13 cellular contexts compared by ENCODE assay signal in genomic region chr20:24489193-24489592, GRCh38. TPM values are rescaled to one million over a fixed set of nuclear protein-coding genes. Genes with fewer than 3 reads are reported as not detected.
DNase-seq lines count a peak whose midpoint lies in the region; ATAC-seq and TF ChIP-seq lines count a peak whose summit lies in the region.
"Had no signal": no experiment of that assay in that cellular context is flagged by ENCODE, and none has a peak within 500 bp of the region (broad histone marks: within the 10 kb centered on the region; RNA-seq: fewer than 3 reads in every experiment).

No MANE protein-coding gene starts in this region.

- H2BK120ac ChIP-seq in H9 (ENCODE audit: low read depth, low read length, poor library complexity, severe bottlenecking) (no peak overlapping the region), IMR-90 (ENCODE audit: low read depth, low read length) (no peak overlapping the region)

- H3K4me3 ChIP-seq in IMR-90 (ENCODE audit: insufficient read depth, low read depth, low read length) = no peak overlapping the region
- H3K4me3 ChIP-seq in dorsolateral prefrontal cortex = no peak overlapping the region
- no peak overlapping the region for H3K4me3 ChIP-seq in stomach
- H3K4me3 ChIP-seq: BLaER1 treated with 17β-estradiol and CSF1 and Interleukin-3, amounts not matched to agents 10 nM and 100 nM had no signal

- POLR2A ChIA-PET in IMR-90 (lab: Charles Lee; ENCODE audit: unreplicated experiment) = no interaction called here

- ATAC-seq in IMR-90 (ENCODE audit: low read depth) = no peak
- no peak for ATAC-seq in HG03196 (IDR thresholded peaks at IDR 0.05; ENCODE audit: unreplicated experiment)

- TF ChIP-seq CTCF in H9 (conservative IDR thresholded peaks at IDR 0.05) = no peak
- no peak for TF ChIP-seq CTCF in IMR-90 (conservative IDR thresholded peaks at IDR 0.05; ENCODE audit: low read depth, low read length)
- TF ChIP-seq CTCF in dorsolateral prefrontal cortex (IDR thresholded peaks at IDR 0.05 in 54 of 56, conservative IDR thresholded peaks at IDR 0.05 in 2 of 56; ENCODE audit: low read depth in 1 of 56, partially characterized antibody in 56 of 56) = no peak
- TF ChIP-seq CTCF in stomach (IDR thresholded peaks at IDR 0.05) = no peak

- no CpG with 5 or more reads among the region's 5 CpGs for WGBS in H9 (ENCODE audit: extremely low coverage, insufficient read length, low lambda C conversion rate)
- WGBS in IMR-90 (ENCODE audit: extremely low coverage in 2 of 2, insufficient read length in 1 of 2), 2 experiments = no CpG with 5 or more reads among the region's 5 CpGs
- 82 to 97% (median 90%) methylated on average over 4 to 5 of the region's 5 CpGs for WGBS in stomach, 5 donors

- TF ChIP-seq EP300 in stomach (IDR thresholded peaks at IDR 0.05) = no peak

- no peak overlapping the region for H3K18ac ChIP-seq in H9 (ENCODE audit: insufficient read length, low read depth, low read length)
- no peak overlapping the region for H3K18ac ChIP-seq in IMR-90 (ENCODE audit: low read depth, low read length)

- no peaks in the 10 kb centered on the region; a peak in 1 of 5 replicates for H3K9me3 Mint-ChIP-seq in H9
- H3K9me3 Mint-ChIP-seq: CD4-positive, CD25-positive, alpha-beta regulatory T cell had no signal

- H2AFZ ChIP-seq in H9 (ENCODE audit: low read length) (no peak overlapping the region), IMR-90 (replicated peaks; ENCODE audit: low read length, poor library complexity) (peak overlapping the region; percentile 66)

- intact Hi-C loops in IMR-90 (cut with micrococcal nuclease) (no loop called here), dorsolateral prefrontal cortex (cut with DNase I) (no loop called here), stomach (cut with DNase I; ENCODE audit: low total_unique reads) (no loop called here)

- H3K9me3 ChIP-seq in H9 (ENCODE audit: control insufficient read depth, low read depth, low read length) (no peaks in the 10 kb centered on the region), IMR-90 (ENCODE audit: control insufficient read depth, insufficient read depth, low read length) (no peaks in the 10 kb centered on the region), stomach (no peaks in the 10 kb centered on the region)
- H3K9me3 ChIP-seq: BLaER1 treated with 17β-estradiol and CSF1 and Interleukin-3, amounts not matched to agents 10 nM and 100 nM had no signal

- no peak for TF ChIP-seq RAD21 in IMR-90 (IDR thresholded peaks at IDR 0.05; ENCODE audit: low read length)

- H3K36me3 Mint-ChIP-seq in H9 (ENCODE audit: insufficient read depth in 1 of 3, low read depth in 3 of 3) = peaks cover 1 to 20% (median 20%) of the 10 kb centered on the region in 3 experiments
- H3K36me3 Mint-ChIP-seq: CD4-positive, CD25-positive, alpha-beta regulatory T cell; IgD-negative memory B cell had no signal

- no peaks in the 10 kb centered on the region for H3K23me2 ChIP-seq in H9 (ENCODE audit: insufficient read length, low read depth, low read length, poor library complexity, severe bottlenecking)

- DNase-seq in H9 (no peak), IMR-90 (no peak), dorsolateral prefrontal cortex (peak in 1 of 10 donors; percentile 8), mesenteric fat pad (ENCODE audit: low spot score) (peak; percentile 28), stomach (no peak), GM19238 (ENCODE audit: insufficient read length, low spot score) (no peak)
- DNase-seq: ACHN; CD4-positive, CD25-positive, alpha-beta regulatory T cell; DMS53; GF-D8 had no signal

- peaks cover 1% of the 10 kb centered on the region; the same call in 1 of the 2 replicates for H3K27me3 Mint-ChIP-seq in H9 (ENCODE audit: low read depth)
- H3K27me3 Mint-ChIP-seq: CD4-positive, CD25-positive, alpha-beta regulatory T cell; IgD-negative memory B cell had no signal

- H4K8ac ChIP-seq in H9 (replicated peaks; ENCODE audit: insufficient read length, low read depth, low read length) = peak overlapping the region; percentile 50
- H4K8ac ChIP-seq in IMR-90 (ENCODE audit: low read depth in 2 of 2, low read length in 2 of 2) = no peak overlapping the region

- H3K36me3 ChIP-seq in IMR-90 (ENCODE audit: control insufficient read depth, insufficient read depth, low read length) (no peaks in the 10 kb centered on the region), stomach (no peaks in the 10 kb centered on the region)
- H3K36me3 ChIP-seq: BLaER1 treated with 17β-estradiol and CSF1 and Interleukin-3, amounts not matched to agents 10 nM and 100 nM had no signal

- H3K4me1 Mint-ChIP-seq in H9 = peaks cover 41 to 63% of the 10 kb centered on the region in 2 experiments
- H3K4me1 Mint-ChIP-seq: IgD-negative memory B cell had no signal

- dilution Hi-C loops in IMR-90 (cut with HindIII; ENCODE audit: low sequenced_read_pairs, unreplicated experiment) = no loop called here

- H3K56ac ChIP-seq in H9 (ENCODE audit: insufficient read length, low read depth, low read length) (no peak overlapping the region), IMR-90 (ENCODE audit: extremely low read depth, insufficient read depth, low read length) (no peak overlapping the region)

- H2BK20ac ChIP-seq in H9 (ENCODE audit: low read depth, low read length, poor library complexity, severe bottlenecking) (no peak overlapping the region), IMR-90 (ENCODE audit: low read depth, low read length) (no peak overlapping the region)

- H3K79me1 ChIP-seq in H9 (ENCODE audit: insufficient read depth, low read depth, low read length, poor library complexity, severe bottlenecking) (no peaks in the 10 kb centered on the region), IMR-90 (ENCODE audit: low read depth in 1 of 2, low read length in 2 of 2) (no peaks in the 10 kb centered on the region)

- H4K20me1 ChIP-seq in H9 (ENCODE audit: control insufficient read depth, insufficient read depth, insufficient read length) = no peaks in the 10 kb centered on the region
- H4K20me1 ChIP-seq in IMR-90 (ENCODE audit: insufficient read depth, low read length) = no peaks in the 10 kb centered on the region

- H3K27ac Mint-ChIP-seq in H9 = no peak overlapping the region
- H3K27ac Mint-ChIP-seq: IgD-negative memory B cell had no signal

- no peak overlapping the region for H3K4me3 Mint-ChIP-seq in H9
- H3K4me3 Mint-ChIP-seq: CD4-positive, CD25-positive, alpha-beta regulatory T cell; IgD-negative memory B cell had no signal

- no TSS peak for BruUV-seq in IMR-90 (replicated peaks; lab: Mats Ljungman, UMichigan)

- peaks cover 14% of the 10 kb centered on the region for H3K4me1 ChIP-seq in H9 (ENCODE audit: insufficient read depth, low read length)
- no peaks in the 10 kb centered on the region for H3K4me1 ChIP-seq in IMR-90 (ENCODE audit: control insufficient read depth, insufficient read depth, low read length)
- H3K4me1 ChIP-seq in stomach = no peaks in the 10 kb centered on the region

- H3K9ac ChIP-seq in H9 (ENCODE audit: extremely low read depth, insufficient read length, low read length) (no peak overlapping the region), IMR-90 (ENCODE audit: low read depth, low read length) (no peak overlapping the region)
- H3K9ac ChIP-seq: BLaER1 treated with 17β-estradiol and CSF1 and Interleukin-3, amounts not matched to agents 10 nM and 100 nM had no signal

- H4K91ac ChIP-seq in H9 (ENCODE audit: insufficient read length, low read depth, low read length) (no peak overlapping the region), IMR-90 (ENCODE audit: insufficient read depth, low read depth, low read length) (no peak overlapping the region)

- no peaks in the 10 kb centered on the region for H3K79me2 ChIP-seq in H9 (ENCODE audit: insufficient read depth, low read length)

- in situ Hi-C loops in IMR-90 (cut with MboI; ENCODE audit: low sequenced_read_pairs) = no loop called here

- H2BK12ac ChIP-seq in H9 (ENCODE audit: insufficient read length, low read depth, low read length) = no peak overlapping the region

- no peaks in the 10 kb centered on the region for H3K27me3 ChIP-seq in H9 (ENCODE audit: insufficient read depth, low read length)
- H3K27me3 ChIP-seq in IMR-90 (ENCODE audit: control insufficient read depth, insufficient read depth, low read length) = no peaks in the 10 kb centered on the region
- H3K27me3 ChIP-seq in dorsolateral prefrontal cortex = no peaks in the 10 kb centered on the region
- no peaks in the 10 kb centered on the region for H3K27me3 ChIP-seq in stomach
- H3K27me3 ChIP-seq: BLaER1 treated with 17β-estradiol and CSF1 and Interleukin-3, amounts not matched to agents 10 nM and 100 nM had no signal

- CTCF ChIA-PET in IMR-90 (lab: Yijun Ruan, JAX) = no interaction called here

- peak overlapping the region; percentile 50 for H2AK9ac ChIP-seq in IMR-90 (replicated peaks; ENCODE audit: low read depth, low read length, poor library complexity)

- H3K23ac ChIP-seq in H9 (ENCODE audit: insufficient read length, low read depth, low read length) = peak overlapping the region; percentile 21
- no peak overlapping the region for H3K23ac ChIP-seq in IMR-90 (ENCODE audit: low read depth, low read length)

- H2AK5ac ChIP-seq in H9 (ENCODE audit: insufficient read length, low read length) (no peak overlapping the region), IMR-90 (ENCODE audit: low read depth, low read length) (no peak overlapping the region)

- H4K5ac ChIP-seq in H9 (ENCODE audit: insufficient read length, low read depth, low read length) (no peak overlapping the region), IMR-90 (ENCODE audit: low read depth, low read length) (no peak overlapping the region)

- H3K4ac ChIP-seq in H9 (ENCODE audit: low read depth, low read length) (no peak overlapping the region), IMR-90 (ENCODE audit: low read depth, low read length) (no peak overlapping the region)

- H2BK15ac ChIP-seq in H9 (ENCODE audit: low read depth, low read length) (no peak overlapping the region), IMR-90 (ENCODE audit: low read depth, low read length) (no peak overlapping the region)

- H3K14ac ChIP-seq in H9 (ENCODE audit: insufficient read depth, low read length) = no peak overlapping the region
- H3K14ac ChIP-seq in IMR-90 (replicated peaks; ENCODE audit: low read depth, low read length) = no peak overlapping the region

- H3K4me2 ChIP-seq in H9 (ENCODE audit: insufficient read depth, insufficient read length, low read length) (no peak overlapping the region), IMR-90 (ENCODE audit: low read depth, low read length) (no peak overlapping the region)

- peaks cover 7% of the 10 kb centered on the region; the same call in 1 of the 2 replicates for H3K9me1 ChIP-seq in IMR-90 (ENCODE audit: insufficient read depth, low read length)

- H3K27ac ChIP-seq in H9 (ENCODE audit: insufficient read length, low read depth, low read length) (no peak overlapping the region), IMR-90 (ENCODE audit: insufficient read depth, low read length) (no peak overlapping the region), dorsolateral prefrontal cortex (peak overlapping the region in 36 of 59 donors; percentile 2 to 83 (median 58)), stomach (no peak overlapping the region)
- H3K27ac ChIP-seq: BLaER1 treated with 17β-estradiol and CSF1 and Interleukin-3, amounts not matched to agents 10 nM and 100 nM had no signal

- H3T11ph ChIP-seq in H9 (ENCODE audit: low read length) = no peak overlapping the region

- no peak for TF ChIP-seq POLR2A in IMR-90 (IDR thresholded peaks at IDR 0.05; ENCODE audit: low read depth, low read length)
- no peak for TF ChIP-seq POLR2A in stomach (IDR thresholded peaks at IDR 0.05)

- H2BK5ac ChIP-seq in H9 (ENCODE audit: insufficient read length, low read length) (peak overlapping the region; percentile 22), IMR-90 (ENCODE audit: low read depth, low read length, poor library complexity, severe bottlenecking) (no peak overlapping the region)

RNA-seq across cellular contexts. Expression of gene SYNDIG1, which starts 19.8 kb away (rescaled TPM):
- 4.7 and 5.4 TPM in 2 replicates for total RNA-seq in H9 (2021)
- not detected in 2 replicates for total RNA-seq in IMR-90 (2012; rRNA removed)
- not detected in 2 replicates for polyA plus RNA-seq in IMR-90 (2012; rRNA removed)
- not detected in 2 replicates for polyA plus RNA-seq in IMR-90 (2012; cell fraction: cytosol; rRNA removed)
- not detected in 2 replicates for polyA plus RNA-seq in IMR-90 (2012; cell fraction: nucleus; rRNA removed; ENCODE audit: low replicate concordance)
- 10 to 100 TPM; 26.8 to 67.4 (median 45.8) TPM for total RNA-seq in dorsolateral prefrontal cortex
- 0.77 TPM for total RNA-seq in mesenteric fat pad
- total RNA-seq in stomach = 1 to 10 TPM in 1 of 5 donors, under 1 TPM in 1, not detected in 3; 0.29 to 2.0 TPM
- polyA plus RNA-seq in stomach = 1 to 10 TPM in 1 of 3 donors, under 1 TPM in 1, not detected in 1; 0.53 to 1.2 TPM
- total RNA-seq: CD4-positive, CD25-positive, alpha-beta regulatory T cell had no signal
- polyA plus RNA-seq: CD4-positive, CD25-positive, alpha-beta regulatory T cell; IgD-negative memory B cell had no signal

Comparison
In these comparisons a context has a peak if more than half of its experiments do, and no peak if none do; other contexts are left out.
1. H3K27ac ChIP-seq: peak in dorsolateral prefrontal cortex (36 of 59); none in H9 (single experiment), IMR-90 (single experiment) and stomach (0 of 5).